Comparison of ENCODE assay signal across 28 cellular contexts in the genomic region with DNA sequence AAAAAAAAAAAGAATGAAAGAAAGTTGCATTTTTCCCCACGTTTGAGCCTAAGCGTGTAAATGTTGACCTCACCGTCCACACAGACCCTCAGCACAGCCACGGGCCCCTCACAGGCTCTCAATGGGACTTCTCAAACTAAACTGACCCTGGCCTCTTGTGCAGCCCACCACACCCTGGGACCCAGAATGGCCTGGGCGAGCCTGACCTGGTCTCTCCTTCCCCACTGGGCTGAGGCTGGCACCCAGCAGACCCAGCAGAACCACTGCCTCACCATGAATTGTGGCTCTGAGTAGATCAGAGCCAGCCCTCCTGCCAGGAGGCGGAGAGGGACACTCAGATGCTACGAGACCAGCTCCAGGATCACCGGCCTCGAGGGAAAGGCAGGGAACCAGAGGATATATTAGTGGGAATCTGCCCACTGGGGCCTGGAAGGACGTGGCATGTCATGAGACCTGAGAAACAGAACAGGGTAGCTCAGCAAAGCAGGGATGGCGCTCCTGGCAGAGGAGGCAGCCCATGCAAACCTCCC.
"Had no signal": no experiment of that assay in that cellular context is flagged by ENCODE, and none has a peak within 500 bp of the region (broad histone marks: within the 10 kb centered on the region; RNA-seq: fewer than 3 reads in every experiment).

No MANE protein-coding gene starts in this region.

- H3K4me1 ChIP-seq: SJCRH30 had no signal

- H3K4me2 ChIP-seq: SK-N-SH had no signal

- H3K9me3 ChIP-seq: SJCRH30, SK-N-SH had no signal

- H3K27me3 ChIP-seq: SJCRH30 had no signal

- H3K27ac Mint-ChIP-seq: activated CD8-positive, alpha-beta T cell treated with anti-CD3 and anti-CD28 coated beads, Interleukin-2, amount 10 ng/mL, durations not matched to agents 7 days and 5 days; activated naive CD8-positive, alpha-beta T cell; activated T-cell treated with anti-CD3 and anti-CD28 coated beads, Interleukin-2, amount 50 U/mL, for 24 hours; WTC11 had no signal

- H3K9me3 Mint-ChIP-seq: activated T-cell treated with anti-CD3 and anti-CD28 coated beads, Interleukin-2, amount 50 U/mL, for 24 hours; WTC11 had no signal

- FAIRE-seq: astrocyte had no signal

- H3K27ac ChIP-seq: SJCRH30 had no signal

- H3K9ac ChIP-seq: SK-N-SH had no signal

- DNase-seq: activated CD4-positive, alpha-beta T cell treated with anti-CD3 and anti-CD28 coated beads for 48 hours; activated CD4-positive, alpha-beta T cell treated with anti-CD3 and anti-CD28 coated beads, Interleukin-2, amount 50 U/mL, for 4 hours; activated CD4-positive, CD25-positive, alpha-beta regulatory T cell treated with anti-CD3 and anti-CD28 coated beads, Interleukin-2, amount 50 U/mL, for 72 hours; activated CD8-positive, alpha-beta memory T cell treated with anti-CD3 and anti-CD28 coated beads, Interleukin-2, amount 50 U/mL, for 48 hours; activated CD8-positive, alpha-beta T cell treated with anti-CD3 and anti-CD28 coated beads, Interleukin-2, amount 10 ng/mL, durations not matched to agents 7 days and 5 days; activated effector memory CD4-positive, alpha-beta T cell treated with anti-CD3 and anti-CD28 coated beads, Interleukin-2, amount 50 U/mL, for 16 hours; activated naive CD4-positive, alpha-beta T cell treated with Interleukin-2 at 50 U/mL for 16 hours; activated T-cell treated with anti-CD3 and anti-CD28 coated beads, Interleukin-2, amount 50 U/mL, for 24 hours; amygdala; IMR-90; Kasumi-1; KBM-7; NCI-H1092; NCI-H1417 treated with DMSO at 0.1 percent for 48 hours; NCI-H1694; NCI-H2029; NCI-H2107; NCI-H2171 treated with DMSO at 0.1 percent for 48 hours; NCI-H345; NCI-H510A; NCI-H526 treated with DMSO at 0.1 percent for 48 hours; NCI-H82; SJCRH30; SK-N-SH had no signal

- H3K4me3 Mint-ChIP-seq: activated CD8-positive, alpha-beta T cell treated with anti-CD3 and anti-CD28 coated beads, Interleukin-2, amount 10 ng/mL, durations not matched to agents 7 days and 5 days; activated naive CD8-positive, alpha-beta T cell; activated T-cell treated with anti-CD3 and anti-CD28 coated beads, Interleukin-2, amount 50 U/mL, for 24 hours; brain; WTC11 had no signal

- H3K27me3 Mint-ChIP-seq: brain had no signal

- H3K4me3 ChIP-seq: SJCRH30 had no signal

- ATAC-seq: activated CD8-positive, alpha-beta T cell treated with anti-CD3 and anti-CD28 coated beads, Interleukin-2, amount 10 ng/mL, durations not matched to agents 7 days and 5 days; WTC11 had no signal

- H3K36me3 Mint-ChIP-seq: activated naive CD8-positive, alpha-beta T cell; brain; WTC11 had no signal

- H3K36me3 ChIP-seq: SJCRH30 had no signal
